In genomic region chr14:34014936-34015335, GRCh38 we compare ENCODE assay signal across 21 cellular contexts.
DNase-seq lines count a peak whose midpoint lies in the region; ATAC-seq, FAIRE-seq and TF ChIP-seq lines count a peak whose summit lies in the region.
"Had no signal": no experiment of that assay in that cellular context is flagged by ENCODE, and none has a peak within 500 bp of the region (broad histone marks: within the 10 kb centered on the region; RNA-seq: fewer than 3 reads in every experiment).

No MANE protein-coding gene starts in this region.

- TF ChIP-seq RAD21 in GM12878 (IDR thresholded peaks at IDR 0.05; ENCODE audit: insufficient read depth, low read depth, low read length), result no peak

- H3K27me3 Mint-ChIP-seq in activated CD8-positive, alpha-beta memory T cell treated with anti-CD3 and anti-CD28 coated beads, Interleukin-2, amount 10 ng/mL, durations not matched to agents 7 days and 5 days, result peaks cover 14% of the 10 kb centered on the region

- POLR2A ChIA-PET in GM12878 (lab: Charles Lee), result interaction anchor here (0.8 to 3.6 kb wide), 4 partner anchors 11 to 57 kb away, joined by 3 to 26 read pairs (median 6); no protein-coding TSS in a partner anchor

- H3K9me3 ChIP-seq in KOPT-K1 (ENCODE audit: insufficient read depth, low read length, poor library complexity, severe bottlenecking) (peaks cover 7% of the 10 kb centered on the region), GM12878 (replicated peaks; ENCODE audit: control insufficient read depth, insufficient read depth, low read length) (no peaks in the 10 kb centered on the region; the same call in 2 of the 3 replicates)

- SMC1A ChIA-PET in GM12878 (lab: Charles Lee; ENCODE audit: uncharacterized antibody, unreplicated experiment), result interaction anchor here (0.7 to 11.4 kb wide), 11 partner anchors 13 to 187 kb away, joined by 3 to 132 read pairs (median 22); no protein-coding TSS in a partner anchor

- ATAC-seq in activated CD8-positive, alpha-beta memory T cell treated with anti-CD3 and anti-CD28 coated beads, Interleukin-2, amount 10 ng/mL, durations not matched to agents 7 days and 5 days, result no peak
- ATAC-seq in GM12878, result no peak
- no peak for ATAC-seq in HG02678 (IDR thresholded peaks at IDR 0.05; ENCODE audit: unreplicated experiment)
- ATAC-seq in HG02588 (IDR thresholded peaks at IDR 0.05; ENCODE audit: unreplicated experiment), result no peak

- FAIRE-seq in GM12878 (lab: Jason Lieb, UNC), result no peak

- peaks cover 16% of the 10 kb centered on the region for H3K36me3 ChIP-seq in KOPT-K1 (ENCODE audit: insufficient read depth, low read length)
- H3K36me3 ChIP-seq in GM12878 (ENCODE audit: control insufficient read depth in 2 of 2, insufficient read depth in 2 of 2, low read length in 1 of 2), result no peaks in the 10 kb centered on the region
- H3K36me3 ChIP-seq: SJCRH30 had no signal

- H3K4me1 Mint-ChIP-seq in activated CD8-positive, alpha-beta memory T cell treated with anti-CD3 and anti-CD28 coated beads, Interleukin-2, amount 10 ng/mL, durations not matched to agents 7 days and 5 days, result peaks cover 40% of the 10 kb centered on the region

- TF ChIP-seq CTCF in GM12878 (IDR thresholded peaks at IDR 0.05 in 2 of 3, conservative IDR thresholded peaks at IDR 0.05 in 1 of 3; ENCODE audit: control insufficient read depth in 2 of 3, extremely low read depth in 1 of 3, insufficient read depth in 1 of 3, low read depth in 3 of 3, low read length in 3 of 3), result no peak

- no peak overlapping the region for H3K4me3 Mint-ChIP-seq in activated CD8-positive, alpha-beta memory T cell treated with anti-CD3 and anti-CD28 coated beads, Interleukin-2, amount 10 ng/mL, durations not matched to agents 7 days and 5 days
- H3K4me3 Mint-ChIP-seq: CD14-positive monocyte had no signal

- H3K4me2 ChIP-seq in GM12878 (ENCODE audit: control insufficient read depth, insufficient read depth), result no peak overlapping the region

- H2AFZ ChIP-seq in GM12878 (ENCODE audit: control insufficient read depth, low read depth, low read length), result no peak overlapping the region

- no peaks in the 10 kb centered on the region for H4K20me1 ChIP-seq in GM12878 (ENCODE audit: control insufficient read depth, insufficient read depth)

- no peak overlapping the region for H3K9ac ChIP-seq in GM12878 (ENCODE audit: control insufficient read depth, insufficient read depth, low read length)

- H3K27me3 ChIP-seq in GM12878 (replicated peaks in 1 of 2; ENCODE audit: control insufficient read depth in 2 of 2, insufficient read depth in 2 of 2, low read length in 1 of 2), result no peaks in the 10 kb centered on the region
- H3K27me3 ChIP-seq: SJCRH30 had no signal

- no peaks in the 10 kb centered on the region; the same call in 1 of the 2 replicates for H3K79me2 ChIP-seq in GM12878 (ENCODE audit: control insufficient read depth, insufficient read depth, low read length)

- H3K4me3 ChIP-seq in GM12878, result no peak overlapping the region
- H3K4me3 ChIP-seq: SJCRH30 had no signal

- no peak for DNase-seq in activated CD8-positive, alpha-beta memory T cell treated with anti-CD3 and anti-CD28 coated beads, Interleukin-2, amount 10 ng/mL, durations not matched to agents 7 days and 5 days
- DNase-seq in activated CD8-positive, alpha-beta memory T cell treated with anti-CD3 and anti-CD28 coated beads for 24 hours, result no peak
- DNase-seq in SHP77 (lab: John Stamatoyannopoulos, UW) (peak; percentile 25 to 57), GM12878 (ENCODE audit: low read depth, low spot score) (no peak), AG20443 (ENCODE audit: low spot score) (no peak)
- DNase-seq: AML-193, DMS53, HCEC 1CT, KG1, NCI-H1048, NCI-H146, NCI-H2081, NCI-H510A treated with DMSO at 0.1 percent for 48 hours, OCI-M1, RPMI8226, SJCRH30, SW 1271 had no signal

- TF ChIP-seq EP300 in GM12878 (IDR thresholded peaks at IDR 0.05; ENCODE audit: borderline replicate concordance in 1 of 2, control insufficient read depth in 1 of 2, low read depth in 2 of 2, low read length in 2 of 2), result no peak

- BruUV-seq in GM12878 (replicated peaks; lab: Mats Ljungman, UMichigan), result no TSS peak

- H3K4me1 ChIP-seq in GM12878 (ENCODE audit: control insufficient read depth, insufficient read depth, low read length), result peaks cover 18% of the 10 kb centered on the region

- in situ Hi-C loops in GM12878 (cut with MboI), result no loop called here

- 47% methylated on average over 3 of the region's 3 CpGs for WGBS in GM12878 (ENCODE audit: insufficient coverage, insufficient replicate concordance, low lambda C conversion rate, missing lambda C conversion rate)

- RAD21 ChIA-PET in GM12878 (lab: Charles Lee; ENCODE audit: unreplicated experiment), result interaction anchor here (0.7 to 7.4 kb wide), 11 partner anchors 18 to 83 kb away, joined by 3 to 29 read pairs (median 7); no protein-coding TSS in a partner anchor

- intact Hi-C loops in GM12878 (cut with micrococcal nuclease; ENCODE audit: unreplicated experiment), result loop anchor here (5.0 kb wide), 2 partner anchors 37 to 38 kb away; no protein-coding TSS in a partner anchor

- H3K9me3 Mint-ChIP-seq in activated CD8-positive, alpha-beta memory T cell treated with anti-CD3 and anti-CD28 coated beads, Interleukin-2, amount 10 ng/mL, durations not matched to agents 7 days and 5 days (ENCODE audit: low read depth), result peaks cover 2% of the 10 kb centered on the region

- CTCF ChIA-PET in activated CD8-positive, alpha-beta memory T cell treated with anti-CD3 and anti-CD28 coated beads, Interleukin-2, amount 10 ng/mL, durations not matched to agents 7 days and 5 days (lab: Charles Lee), result no interaction called here
- CTCF ChIA-PET in GM12878 (lab: Yijun Ruan, JAX), result interaction anchor here (1.2 to 4.7 kb wide), 6 partner anchors 12 to 167 kb away, joined by 3 to 30 read pairs (median 6); no protein-coding TSS in a partner anchor

- H3K27ac Mint-ChIP-seq in activated CD8-positive, alpha-beta memory T cell treated with anti-CD3 and anti-CD28 coated beads, Interleukin-2, amount 10 ng/mL, durations not matched to agents 7 days and 5 days, result peak overlapping the region; percentile 0

- TF ChIP-seq POLR2A in GM12878 (IDR thresholded peaks at IDR 0.05; ENCODE audit: low read depth, low read length), result no peak

- H3K36me3 Mint-ChIP-seq in activated CD8-positive, alpha-beta memory T cell treated with anti-CD3 and anti-CD28 coated beads, Interleukin-2, amount 10 ng/mL, durations not matched to agents 7 days and 5 days, result peaks cover 3% of the 10 kb centered on the region
- H3K36me3 Mint-ChIP-seq: CD14-positive monocyte had no signal

- H3K27ac ChIP-seq in KOPT-K1 (ENCODE audit: low read depth, low read length, poor library complexity, severe bottlenecking) (peak overlapping the region; percentile 93), GM12878 (ENCODE audit: control insufficient read depth, insufficient read depth) (no peak overlapping the region)
- H3K27ac ChIP-seq: SJCRH30 had no signal

TF ChIP-seq in GM12878, 131 proteins besides CTCF, POLR2A, EP300 and RAD21 (continues in another document):
- TF ChIP-seq KDM1A (IDR thresholded peaks at IDR 0.05; ENCODE audit: borderline replicate concordance), result no peak
- TF ChIP-seq IKZF2 (IDR thresholded peaks at IDR 0.05), result no peak
- TF ChIP-seq USF2 (IDR thresholded peaks at IDR 0.05; ENCODE audit: borderline replicate concordance, low read depth, low read length), result no peak
- TF ChIP-seq SMAD5 (IDR thresholded peaks at IDR 0.05; ENCODE audit: low read depth), result no peak
- TF ChIP-seq SREBF1 (IDR thresholded peaks at IDR 0.05; ENCODE audit: low read length), result no peak
- TF ChIP-seq BCLAF1 (IDR thresholded peaks at IDR 0.05), result no peak
- TF ChIP-seq NBN (IDR thresholded peaks at IDR 0.05), result no peak

Comparison
In these comparisons a context has a peak if more than half of its experiments do, and no peak if none do; other contexts are left out.
1. DNase-seq: peak in SHP77 (2 of 2); none in activated CD8-positive, alpha-beta memory T cell treated with anti-CD3 and anti-CD28 coated beads, Interleukin-2, amount 10 ng/mL, durations not matched to agents 7 days and 5 days (single experiment), activated CD8-positive, alpha-beta memory T cell treated with anti-CD3 and anti-CD28 coated beads for 24 hours (single experiment), GM12878 (single experiment) and AG20443 (single experiment).